Comparison of ENCODE assay signal across 1 cellular context in the genomic region with DNA sequence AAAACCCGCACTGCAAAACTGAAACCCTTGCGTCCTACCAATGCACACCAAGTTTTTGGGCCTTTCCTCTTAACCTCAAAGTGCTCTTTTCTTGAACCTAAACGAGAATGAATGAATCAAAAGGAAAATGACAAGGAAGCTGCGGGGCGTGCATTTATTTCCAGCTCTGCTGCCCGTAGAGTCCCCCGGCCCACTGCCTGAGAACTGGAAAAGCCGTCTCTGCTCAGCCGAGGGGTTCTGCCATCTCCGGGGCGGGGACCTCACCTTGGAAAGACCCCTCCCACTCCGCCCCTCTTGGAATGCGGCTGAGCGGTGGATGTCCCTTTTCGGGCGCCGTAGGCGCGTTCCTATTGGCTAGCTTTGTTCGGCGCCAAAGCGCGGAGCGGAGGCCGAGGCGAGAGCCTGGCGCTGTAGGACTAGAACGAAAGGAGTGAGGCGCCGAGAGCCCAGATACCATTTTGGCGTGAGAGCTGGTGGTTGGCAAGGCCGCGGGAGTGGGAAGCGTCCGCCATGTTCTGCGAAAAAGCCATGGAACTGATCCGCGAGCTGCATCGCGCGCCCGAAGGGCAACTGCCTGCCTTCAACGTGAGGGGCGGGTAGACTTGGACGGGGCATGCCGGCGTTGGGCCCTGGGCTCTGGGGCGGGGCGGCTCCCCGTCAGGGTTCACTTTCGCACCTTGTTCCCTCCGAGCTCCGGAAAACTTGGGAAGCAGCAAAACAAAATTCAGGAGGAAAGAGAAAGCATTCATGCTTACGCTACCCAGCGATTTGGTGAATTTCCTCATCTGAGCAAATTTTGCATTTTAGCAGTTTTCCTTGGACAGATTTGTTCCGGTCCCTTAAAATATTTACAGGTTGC.
TF ChIP-seq lines count a peak whose summit lies in the region.

A gene (plus strand): TSS at position 363 of the 859 bp plus-strand sequence. CDS start 148 bp downstream, at position 511.

TF ChIP-seq in HepG2, 621 proteins besides CTCF, POLR2A, EP300 and RAD21 (continued from another document and continues in another):
- TF ChIP-seq, protein P1, sequence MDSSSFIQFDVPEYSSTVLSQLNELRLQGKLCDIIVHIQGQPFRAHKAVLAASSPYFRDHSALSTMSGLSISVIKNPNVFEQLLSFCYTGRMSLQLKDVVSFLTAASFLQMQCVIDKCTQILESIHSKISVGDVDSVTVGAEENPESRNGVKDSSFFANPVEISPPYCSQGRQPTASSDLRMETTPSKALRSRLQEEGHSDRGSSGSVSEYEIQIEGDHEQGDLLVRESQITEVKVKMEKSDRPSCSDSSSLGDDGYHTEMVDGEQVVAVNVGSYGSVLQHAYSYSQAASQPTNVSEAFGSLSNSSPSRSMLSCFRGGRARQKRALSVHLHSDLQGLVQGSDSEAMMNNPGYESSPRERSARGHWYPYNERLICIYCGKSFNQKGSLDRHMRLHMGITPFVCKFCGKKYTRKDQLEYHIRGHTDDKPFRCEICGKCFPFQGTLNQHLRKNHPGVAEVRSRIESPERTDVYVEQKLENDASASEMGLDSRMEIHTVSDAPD (CRISPR knock-in tag; IDR thresholded peaks at IDR 0.05) = 0 out of 2 replicates have a peak, but pooled peaks have one; percentile 88
- TF ChIP-seq GATAD2A (CRISPR knock-in tag; IDR thresholded peaks at IDR 0.05) (peak; percentile 90), CHCHD3 (CRISPR knock-in tag; IDR thresholded peaks at IDR 0.05) (peak; percentile 98; the same call in 1 of the 2 replicates), ZNF292 (CRISPR knock-in tag; IDR thresholded peaks at IDR 0.05; ENCODE audit: borderline replicate concordance, low read depth) (peak; percentile 96), PHF20 (CRISPR knock-in tag; IDR thresholded peaks at IDR 0.05) (peak; percentile 97), PAX8 (CRISPR knock-in tag; IDR thresholded peaks at IDR 0.05; ENCODE audit: borderline replicate concordance) (peak; percentile 71; the same call in 1 of the 2 replicates), SMARCE1 (IDR thresholded peaks at IDR 0.05; ENCODE audit: borderline replicate concordance) (no peak), TARDBP (CRISPR knock-in tag; IDR thresholded peaks at IDR 0.05) (peak; percentile 100), RAD51 (IDR thresholded peaks at IDR 0.05; ENCODE audit: borderline replicate concordance) (no peak), FOXC1 (CRISPR knock-in tag; IDR thresholded peaks at IDR 0.05; ENCODE audit: borderline replicate concordance) (peak; percentile 97), HNRNPL (IDR thresholded peaks at IDR 0.05; ENCODE audit: low read depth, low read length) (peak; percentile 93), HOXA5 (CRISPR knock-in tag; IDR thresholded peaks at IDR 0.05) (peak; percentile 98), ZNF543 (CRISPR knock-in tag; IDR thresholded peaks at IDR 0.05) (peak; percentile 98), KDM3A (CRISPR knock-in tag; IDR thresholded peaks at IDR 0.05; ENCODE audit: low read depth) (peak; percentile 96), CBX1 (IDR thresholded peaks at IDR 0.05; ENCODE audit: low read depth) (peak; percentile 62), ZNF446 (CRISPR knock-in tag; IDR thresholded peaks at IDR 0.05) (peak; percentile 98), ZBTB7A (CRISPR knock-in tag; IDR thresholded peaks at IDR 0.05) (peak; percentile 98), CBFB (CRISPR knock-in tag; IDR thresholded peaks at IDR 0.05) (peak; percentile 93), ZNF619 (CRISPR knock-in tag; IDR thresholded peaks at IDR 0.05) (peak; percentile 99), ZNF232 (CRISPR knock-in tag; IDR thresholded peaks at IDR 0.05; ENCODE audit: borderline replicate concordance) (peak; percentile 97), ZNF382 (CRISPR knock-in tag; IDR thresholded peaks at IDR 0.05; ENCODE audit: borderline replicate concordance) (no peak), TCF7 (IDR thresholded peaks at IDR 0.05; ENCODE audit: low read depth) (no peak; the same call in 1 of the 2 replicates), NFRKB (IDR thresholded peaks at IDR 0.05) (peak; percentile 48; the same call in 1 of the 2 replicates), ZEB1 (IDR thresholded peaks at IDR 0.05; ENCODE audit: insufficient replicate concordance, low read depth) (peak; percentile 95), ZNF567 (CRISPR knock-in tag; IDR thresholded peaks at IDR 0.05; ENCODE audit: borderline replicate concordance) (peak; percentile 98; the same call in 1 of the 2 replicates), ZSCAN22 (CRISPR knock-in tag; IDR thresholded peaks at IDR 0.05) (peak; percentile 82), ZNF432 (CRISPR knock-in tag; IDR thresholded peaks at IDR 0.05; ENCODE audit: borderline replicate concordance) (no peak), ZFP90 (CRISPR knock-in tag; IDR thresholded peaks at IDR 0.05; ENCODE audit: borderline replicate concordance) (peak; percentile 100)
- TF ChIP-seq, protein P2, sequence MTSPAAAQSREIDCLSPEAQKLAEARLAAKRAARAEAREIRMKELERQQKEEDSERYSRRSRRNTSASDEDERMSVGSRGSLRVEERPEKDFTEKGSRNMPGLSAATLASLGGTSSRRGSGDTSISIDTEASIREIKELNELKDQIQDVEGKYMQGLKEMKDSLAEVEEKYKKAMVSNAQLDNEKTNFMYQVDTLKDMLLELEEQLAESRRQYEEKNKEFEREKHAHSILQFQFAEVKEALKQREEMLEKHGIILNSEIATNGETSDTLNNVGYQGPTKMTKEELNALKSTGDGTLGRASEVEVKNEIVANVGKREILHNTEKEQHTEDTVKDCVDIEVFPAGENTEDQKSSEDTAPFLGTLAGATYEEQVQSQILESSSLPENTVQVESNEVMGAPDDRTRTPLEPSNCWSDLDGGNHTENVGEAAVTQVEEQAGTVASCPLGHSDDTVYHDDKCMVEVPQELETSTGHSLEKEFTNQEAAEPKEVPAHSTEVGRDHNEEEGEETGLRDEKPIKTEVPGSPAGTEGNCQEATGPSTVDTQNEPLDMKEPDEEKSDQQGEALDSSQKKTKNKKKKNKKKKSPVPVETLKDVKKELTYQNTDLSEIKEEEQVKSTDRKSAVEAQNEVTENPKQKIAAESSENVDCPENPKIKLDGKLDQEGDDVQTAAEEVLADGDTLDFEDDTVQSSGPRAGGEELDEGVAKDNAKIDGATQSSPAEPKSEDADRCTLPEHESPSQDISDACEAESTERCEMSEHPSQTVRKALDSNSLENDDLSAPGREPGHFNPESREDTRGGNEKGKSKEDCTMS (CRISPR knock-in tag; conservative IDR thresholded peaks at IDR 0.05) = no peak
- TF ChIP-seq, protein P3, sequence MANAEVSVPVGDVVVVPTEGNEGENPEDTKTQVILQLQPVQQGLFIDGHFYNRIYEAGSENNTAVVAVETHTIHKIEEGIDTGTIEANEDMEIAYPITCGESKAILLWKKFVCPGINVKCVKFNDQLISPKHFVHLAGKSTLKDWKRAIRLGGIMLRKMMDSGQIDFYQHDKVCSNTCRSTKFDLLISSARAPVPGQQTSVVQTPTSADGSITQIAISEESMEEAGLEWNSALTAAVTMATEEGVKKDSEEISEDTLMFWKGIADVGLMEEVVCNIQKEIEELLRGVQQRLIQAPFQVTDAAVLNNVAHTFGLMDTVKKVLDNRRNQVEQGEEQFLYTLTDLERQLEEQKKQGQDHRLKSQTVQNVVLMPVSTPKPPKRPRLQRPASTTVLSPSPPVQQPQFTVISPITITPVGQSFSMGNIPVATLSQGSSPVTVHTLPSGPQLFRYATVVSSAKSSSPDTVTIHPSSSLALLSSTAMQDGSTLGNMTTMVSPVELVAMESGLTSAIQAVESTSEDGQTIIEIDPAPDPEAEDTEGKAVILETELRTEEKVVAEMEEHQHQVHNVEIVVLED (CRISPR knock-in tag; IDR thresholded peaks at IDR 0.05; ENCODE audit: borderline replicate concordance) = peak; percentile 93
- TF ChIP-seq, protein P4, sequence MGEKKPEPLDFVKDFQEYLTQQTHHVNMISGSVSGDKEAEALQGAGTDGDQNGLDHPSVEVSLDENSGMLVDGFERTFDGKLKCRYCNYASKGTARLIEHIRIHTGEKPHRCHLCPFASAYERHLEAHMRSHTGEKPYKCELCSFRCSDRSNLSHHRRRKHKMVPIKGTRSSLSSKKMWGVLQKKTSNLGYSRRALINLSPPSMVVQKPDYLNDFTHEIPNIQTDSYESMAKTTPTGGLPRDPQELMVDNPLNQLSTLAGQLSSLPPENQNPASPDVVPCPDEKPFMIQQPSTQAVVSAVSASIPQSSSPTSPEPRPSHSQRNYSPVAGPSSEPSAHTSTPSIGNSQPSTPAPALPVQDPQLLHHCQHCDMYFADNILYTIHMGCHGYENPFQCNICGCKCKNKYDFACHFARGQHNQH (CRISPR knock-in tag; IDR thresholded peaks at IDR 0.05) = peak; percentile 97
- TF ChIP-seq, protein P5, sequence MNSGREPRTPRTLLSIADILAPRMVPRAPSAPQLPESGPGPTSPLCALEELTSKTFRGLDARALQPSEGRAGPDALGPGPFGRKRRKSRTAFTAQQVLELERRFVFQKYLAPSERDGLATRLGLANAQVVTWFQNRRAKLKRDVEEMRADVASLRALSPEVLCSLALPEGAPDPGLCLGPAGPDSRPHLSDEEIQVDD (CRISPR knock-in tag; IDR thresholded peaks at IDR 0.05; ENCODE audit: borderline replicate concordance) = peak; percentile 98
- TF ChIP-seq, protein P6, sequence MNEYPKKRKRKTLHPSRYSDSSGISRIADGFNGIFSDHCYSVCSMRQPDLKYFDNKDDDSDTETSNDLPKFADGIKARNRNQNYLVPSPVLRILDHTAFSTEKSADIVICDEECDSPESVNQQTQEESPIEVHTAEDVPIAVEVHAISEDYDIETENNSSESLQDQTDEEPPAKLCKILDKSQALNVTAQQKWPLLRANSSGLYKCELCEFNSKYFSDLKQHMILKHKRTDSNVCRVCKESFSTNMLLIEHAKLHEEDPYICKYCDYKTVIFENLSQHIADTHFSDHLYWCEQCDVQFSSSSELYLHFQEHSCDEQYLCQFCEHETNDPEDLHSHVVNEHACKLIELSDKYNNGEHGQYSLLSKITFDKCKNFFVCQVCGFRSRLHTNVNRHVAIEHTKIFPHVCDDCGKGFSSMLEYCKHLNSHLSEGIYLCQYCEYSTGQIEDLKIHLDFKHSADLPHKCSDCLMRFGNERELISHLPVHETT (CRISPR knock-in tag; conservative IDR thresholded peaks at IDR 0.05) = peak; percentile 91
- TF ChIP-seq, protein P7, sequence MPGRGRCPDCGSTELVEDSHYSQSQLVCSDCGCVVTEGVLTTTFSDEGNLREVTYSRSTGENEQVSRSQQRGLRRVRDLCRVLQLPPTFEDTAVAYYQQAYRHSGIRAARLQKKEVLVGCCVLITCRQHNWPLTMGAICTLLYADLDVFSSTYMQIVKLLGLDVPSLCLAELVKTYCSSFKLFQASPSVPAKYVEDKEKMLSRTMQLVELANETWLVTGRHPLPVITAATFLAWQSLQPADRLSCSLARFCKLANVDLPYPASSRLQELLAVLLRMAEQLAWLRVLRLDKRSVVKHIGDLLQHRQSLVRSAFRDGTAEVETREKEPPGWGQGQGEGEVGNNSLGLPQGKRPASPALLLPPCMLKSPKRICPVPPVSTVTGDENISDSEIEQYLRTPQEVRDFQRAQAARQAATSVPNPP (CRISPR knock-in tag; IDR thresholded peaks at IDR 0.05) = peak; percentile 100
- TF ChIP-seq, protein P8, sequence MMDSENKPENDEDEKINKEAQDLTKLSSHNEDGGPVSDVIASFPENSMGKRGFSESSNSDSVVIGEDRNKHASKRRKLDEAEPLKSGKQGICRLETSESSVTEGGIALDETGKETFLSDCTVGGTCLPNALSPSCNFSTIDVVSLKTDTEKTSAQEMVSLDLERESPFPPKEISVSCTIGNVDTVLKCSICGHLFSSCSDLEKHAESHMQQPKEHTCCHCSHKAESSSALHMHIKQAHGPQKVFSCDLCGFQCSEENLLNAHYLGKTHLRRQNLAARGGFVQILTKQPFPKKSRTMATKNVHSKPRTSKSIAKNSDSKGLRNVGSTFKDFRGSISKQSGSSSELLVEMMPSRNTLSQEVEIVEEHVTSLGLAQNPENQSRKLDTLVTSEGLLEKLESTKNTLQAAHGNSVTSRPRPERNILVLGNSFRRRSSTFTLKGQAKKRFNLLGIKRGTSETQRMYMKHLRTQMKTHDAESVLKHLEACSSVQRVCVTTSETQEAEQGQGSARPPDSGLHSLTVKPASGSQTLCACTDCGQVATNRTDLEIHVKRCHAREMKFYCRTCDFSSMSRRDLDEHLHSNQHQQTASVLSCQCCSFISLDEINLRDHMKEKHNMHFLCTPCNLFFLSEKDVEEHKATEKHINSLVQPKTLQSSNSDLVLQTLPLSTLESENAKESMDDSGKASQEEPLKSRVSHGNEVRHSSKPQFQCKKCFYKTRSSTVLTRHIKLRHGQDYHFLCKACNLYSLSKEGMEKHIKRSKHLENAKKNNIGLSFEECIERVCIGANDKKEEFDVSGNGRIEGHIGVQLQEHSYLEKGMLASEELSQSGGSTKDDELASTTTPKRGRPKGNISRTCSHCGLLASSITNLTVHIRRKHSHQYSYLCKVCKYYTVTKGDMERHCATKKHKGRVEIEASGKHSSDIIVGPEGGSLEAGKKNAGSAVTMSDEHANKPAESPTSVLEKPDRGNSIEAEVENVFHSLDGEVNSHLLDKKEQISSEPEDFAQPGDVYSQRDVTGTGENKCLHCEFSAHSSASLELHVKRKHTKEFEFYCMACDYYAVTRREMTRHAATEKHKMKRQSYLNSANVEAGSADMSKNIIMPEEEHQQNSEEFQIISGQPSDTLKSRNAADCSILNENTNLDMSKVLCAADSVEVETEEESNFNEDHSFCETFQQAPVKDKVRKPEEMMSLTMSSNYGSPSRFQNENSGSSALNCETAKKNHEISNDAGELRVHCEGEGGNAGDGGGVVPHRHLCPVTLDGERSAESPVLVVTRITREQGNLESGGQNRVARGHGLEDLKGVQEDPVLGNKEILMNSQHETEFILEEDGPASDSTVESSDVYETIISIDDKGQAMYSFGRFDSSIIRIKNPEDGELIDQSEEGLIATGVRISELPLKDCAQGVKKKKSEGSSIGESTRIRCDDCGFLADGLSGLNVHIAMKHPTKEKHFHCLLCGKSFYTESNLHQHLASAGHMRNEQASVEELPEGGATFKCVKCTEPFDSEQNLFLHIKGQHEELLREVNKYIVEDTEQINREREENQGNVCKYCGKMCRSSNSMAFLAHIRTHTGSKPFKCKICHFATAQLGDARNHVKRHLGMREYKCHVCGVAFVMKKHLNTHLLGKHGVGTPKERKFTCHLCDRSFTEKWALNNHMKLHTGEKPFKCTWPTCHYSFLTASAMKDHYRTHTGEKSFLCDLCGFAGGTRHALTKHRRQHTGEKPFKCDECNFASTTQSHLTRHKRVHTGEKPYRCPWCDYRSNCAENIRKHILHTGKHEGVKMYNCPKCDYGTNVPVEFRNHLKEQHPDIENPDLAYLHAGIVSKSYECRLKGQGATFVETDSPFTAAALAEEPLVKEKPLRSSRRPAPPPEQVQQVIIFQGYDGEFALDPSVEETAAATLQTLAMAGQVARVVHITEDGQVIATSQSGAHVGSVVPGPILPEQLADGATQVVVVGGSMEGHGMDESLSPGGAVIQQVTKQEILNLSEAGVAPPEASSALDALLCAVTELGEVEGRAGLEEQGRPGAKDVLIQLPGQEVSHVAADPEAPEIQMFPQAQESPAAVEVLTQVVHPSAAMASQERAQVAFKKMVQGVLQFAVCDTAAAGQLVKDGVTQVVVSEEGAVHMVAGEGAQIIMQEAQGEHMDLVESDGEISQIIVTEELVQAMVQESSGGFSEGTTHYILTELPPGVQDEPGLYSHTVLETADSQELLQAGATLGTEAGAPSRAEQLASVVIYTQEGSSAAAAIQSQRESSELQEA (CRISPR knock-in tag; IDR thresholded peaks at IDR 0.05; ENCODE audit: not compliant biosample characterization) = peak; percentile 97
- TF ChIP-seq, protein P9, sequence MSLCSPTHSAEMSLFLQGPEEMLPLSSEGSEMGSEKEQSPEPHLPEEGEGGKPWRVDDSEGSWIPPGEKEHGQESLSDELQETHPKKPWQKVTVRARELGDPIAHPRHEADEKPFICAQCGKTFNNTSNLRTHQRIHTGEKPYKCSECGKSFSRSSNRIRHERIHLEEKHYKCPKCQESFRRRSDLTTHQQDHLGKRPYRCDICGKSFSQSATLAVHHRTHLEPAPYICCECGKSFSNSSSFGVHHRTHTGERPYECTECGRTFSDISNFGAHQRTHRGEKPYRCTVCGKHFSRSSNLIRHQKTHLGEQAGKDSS (CRISPR knock-in tag; IDR thresholded peaks at IDR 0.05; ENCODE audit: borderline replicate concordance, low read depth) = peak; percentile 97
